28 cellular contexts compared by ENCODE assay signal in the genomic region with DNA sequence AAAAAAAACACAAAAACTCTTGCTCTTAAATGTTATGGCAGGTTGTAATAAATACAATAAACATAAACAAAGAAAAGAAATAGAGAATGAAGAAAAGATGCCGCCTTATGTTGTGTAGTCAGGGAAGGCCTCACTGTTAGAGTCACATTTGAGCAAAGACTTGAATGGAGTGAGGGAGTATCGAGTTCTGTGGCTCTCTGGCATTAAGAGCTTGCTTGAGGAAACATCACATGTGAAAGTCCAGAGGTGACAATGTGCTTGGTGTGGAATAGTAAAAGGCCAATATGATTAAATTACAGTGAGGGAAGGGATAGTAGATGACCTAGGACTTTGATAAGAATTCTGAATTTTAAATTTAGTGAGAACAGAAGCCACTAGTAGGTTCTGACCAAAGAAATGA.
"Had no signal": no experiment of that assay in that cellular context is flagged by ENCODE, and none has a peak within 500 bp of the region (broad histone marks: within the 10 kb centered on the region; RNA-seq: fewer than 3 reads in every experiment).

No MANE protein-coding gene starts in this region.

- ATAC-seq: activated CD8-positive, alpha-beta memory T cell treated with anti-CD3 and anti-CD28 coated beads, Interleukin-2, amount 10 ng/mL, durations not matched to agents 7 days and 5 days; activated naive CD8-positive, alpha-beta T cell treated with anti-CD3 and anti-CD28 coated beads, Interleukin-2, amount 50 U/mL, for 24 hours; body of pancreas had no signal

- H3K27me3 ChIP-seq: ascending aorta, body of pancreas, MG63, Peyer's patch, SJCRH30 had no signal

- H3K4me3 Mint-ChIP-seq: activated CD8-positive, alpha-beta memory T cell treated with anti-CD3 and anti-CD28 coated beads, Interleukin-2, amount 10 ng/mL, durations not matched to agents 7 days and 5 days; activated naive CD4-positive, alpha-beta T cell treated with anti-CD3 and anti-CD28 coated beads, Interleukin-2, amount 50 U/mL, for 24 hours; activated naive CD8-positive, alpha-beta T cell treated with anti-CD3 and anti-CD28 coated beads, Interleukin-2, amount 50 U/mL, for 24 hours; activated T-cell treated with anti-CD3 and anti-CD28 coated beads, Interleukin-2, amount 50 U/mL, for 24 hours; activated T-helper 1 cell treated with anti-CD3 and anti-CD28 coated beads, Interleukin-12 subunit alpha, Interleukin-12 subunit beta, Interleukin-2, Interleukin-4 antibody, amounts not matched to agents 30 ng/mL and 10 ng/mL and 1 ng/mL, durations not matched to agents 14 hours and 24 hours and 36 hours had no signal

- H3K4me3 ChIP-seq: ascending aorta, body of pancreas, MG63, Peyer's patch, SJCRH30 had no signal

- H3K9me3 ChIP-seq: ascending aorta, body of pancreas, MG63, Peyer's patch, SJCRH30, SK-N-SH had no signal

- DNase-seq: activated CD4-positive, alpha-beta T cell treated with anti-CD3 and anti-CD28 coated beads for 4 hours; activated CD8-positive, alpha-beta memory T cell treated with anti-CD3 and anti-CD28 coated beads, Interleukin-2, amount 10 ng/mL, durations not matched to agents 7 days and 5 days; activated effector memory CD4-positive, alpha-beta T cell treated with Interleukin-2 at 50 U/mL for 16 hours; activated naive CD4-positive, alpha-beta T cell; activated naive CD8-positive, alpha-beta T cell treated with anti-CD3 and anti-CD28 coated beads, Interleukin-2, amount 50 U/mL, for 24 hours; activated T-cell treated with anti-CD3 and anti-CD28 coated beads, Interleukin-2, amount 50 U/mL, for 24 hours; amniotic stem cell; body of pancreas; MG63; MV-4-11; NCI-H1092 treated with DMSO at 0.1 percent for 48 hours; NCI-H1417 treated with DMSO at 0.1 percent for 48 hours; NCI-H1694; NCI-H2029; NCI-H2107; NCI-H510A treated with DMSO at 0.1 percent for 48 hours; NCI-H69; NK-92 treated with Interleukin-12 subunit alpha and Interleukin-12 subunit beta, amount 100 ng/mL, for 24 hours; Peyer's patch; Right ventricle myocardium superior; SJCRH30; SK-N-SH; T-helper 1 cell had no signal

- H3K9me3 Mint-ChIP-seq: activated naive CD8-positive, alpha-beta T cell treated with anti-CD3 and anti-CD28 coated beads, Interleukin-2, amount 50 U/mL, for 24 hours; activated T-helper 1 cell treated with anti-CD3 and anti-CD28 coated beads, Interleukin-12 subunit alpha, Interleukin-12 subunit beta, Interleukin-2, Interleukin-4 antibody, amounts not matched to agents 30 ng/mL and 10 ng/mL and 1 ng/mL, durations not matched to agents 14 hours and 24 hours and 36 hours had no signal

- H3K27ac Mint-ChIP-seq: activated CD8-positive, alpha-beta memory T cell treated with anti-CD3 and anti-CD28 coated beads, Interleukin-2, amount 10 ng/mL, durations not matched to agents 7 days and 5 days; activated naive CD4-positive, alpha-beta T cell treated with anti-CD3 and anti-CD28 coated beads, Interleukin-2, amount 50 U/mL, for 24 hours; activated T-cell treated with anti-CD3 and anti-CD28 coated beads, Interleukin-2, amount 50 U/mL, for 24 hours; activated T-helper 1 cell treated with anti-CD3 and anti-CD28 coated beads, Interleukin-12 subunit alpha, Interleukin-12 subunit beta, Interleukin-2, Interleukin-4 antibody, amounts not matched to agents 30 ng/mL and 10 ng/mL and 1 ng/mL, durations not matched to agents 14 hours and 24 hours and 36 hours had no signal

- H3K27me3 Mint-ChIP-seq: activated CD8-positive, alpha-beta memory T cell treated with anti-CD3 and anti-CD28 coated beads, Interleukin-2, amount 10 ng/mL, durations not matched to agents 7 days and 5 days; activated naive CD4-positive, alpha-beta T cell treated with anti-CD3 and anti-CD28 coated beads, Interleukin-2, amount 50 U/mL, for 24 hours; activated naive CD8-positive, alpha-beta T cell treated with anti-CD3 and anti-CD28 coated beads, Interleukin-2, amount 50 U/mL, for 24 hours; activated T-cell treated with anti-CD3 and anti-CD28 coated beads, Interleukin-2, amount 50 U/mL, for 24 hours had no signal

- H3K27ac ChIP-seq: ascending aorta, body of pancreas, Peyer's patch, RWPE1, SJCRH30, VCaP had no signal

- H3K36me3 ChIP-seq: MG63, Peyer's patch, SJCRH30 had no signal

- H3K4me1 ChIP-seq: ascending aorta, body of pancreas, SJCRH30 had no signal
